ENCODE assay signal across 9 cellular contexts in the genomic region with DNA sequence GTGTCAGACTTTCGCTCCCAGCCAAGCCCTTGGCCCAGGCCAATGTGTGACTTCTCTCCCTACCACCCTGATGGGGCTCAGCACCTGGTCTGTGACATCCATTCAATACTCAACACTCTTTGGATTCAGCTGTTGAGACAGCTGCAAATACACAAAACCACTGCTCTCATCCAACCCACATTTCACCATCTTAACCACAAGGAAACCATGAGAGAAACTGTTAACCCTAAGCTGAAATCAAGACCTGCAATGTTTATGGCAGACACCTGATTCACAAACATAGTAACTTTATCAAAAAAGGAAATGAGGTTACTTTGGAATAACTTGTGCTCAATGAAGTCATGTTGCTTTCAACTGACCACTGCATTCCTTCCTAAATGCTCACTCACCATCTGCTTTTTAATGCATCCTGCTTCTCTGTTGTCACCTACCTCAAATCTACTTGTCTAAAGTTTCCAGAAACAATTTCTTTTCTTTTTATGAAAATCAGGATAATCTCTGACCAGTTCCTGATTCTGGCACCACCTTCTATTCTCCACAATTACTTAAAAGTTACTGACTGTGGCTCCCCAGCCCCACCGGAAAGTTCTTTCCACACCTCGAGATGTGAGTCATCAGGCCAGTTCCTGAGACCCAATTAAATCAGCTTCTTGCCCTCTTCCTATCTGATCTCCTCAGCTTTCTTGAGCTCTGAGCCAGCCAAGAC.
DNase-seq lines count a peak whose midpoint lies in the region; ATAC-seq and TF ChIP-seq lines count a peak whose summit lies in the region.
"Had no signal": no experiment of that assay in that cellular context is flagged by ENCODE, and none has a peak within 500 bp of the region (broad histone marks: within the 10 kb centered on the region; RNA-seq: fewer than 3 reads in every experiment).

No MANE protein-coding gene starts in this region.

- no TSS peak for BruUV-seq in Panc1 (replicated peaks; lab: Mats Ljungman, UMichigan)

- POLR2A ChIA-PET in Panc1 (lab: Charles Lee) (no interaction called here), HEK293T (lab: Yijun Ruan, JAX) (no interaction called here)

- TF ChIP-seq CTCF in Panc1 (IDR thresholded peaks at IDR 0.05) (no peak), fibroblast of pulmonary artery (IDR thresholded peaks at IDR 0.05; ENCODE audit: low read length, missing control alignments) (no peak)

- ATAC-seq in Panc1 (no peak; the same call in 1 of the 2 replicates), HG03457 (IDR thresholded peaks at IDR 0.05; ENCODE audit: unreplicated experiment) (no peak)

- intact Hi-C loops in Panc1 (cut with micrococcal nuclease; ENCODE audit: unreplicated experiment), result loop anchor here (10.0 kb wide), 1 partner anchor 93 kb away; no protein-coding TSS in a partner anchor

- no peaks in the 10 kb centered on the region for H3K79me2 ChIP-seq in Karpas-422 (ENCODE audit: low read length)

- H3K9ac ChIP-seq in Karpas-422 (ENCODE audit: low read length), result no peak overlapping the region

- H3K4me3 ChIP-seq in Panc1 (ENCODE audit: low read depth in 2 of 2, low read length in 2 of 2) (no peak overlapping the region), fibroblast of pulmonary artery (replicated peaks; ENCODE audit: low read depth, low read length) (no peak overlapping the region), Karpas-422 (ENCODE audit: low read length) (no peak overlapping the region)
- H3K4me3 ChIP-seq: thoracic aorta had no signal

- no peak overlapping the region for H2AFZ ChIP-seq in Karpas-422 (ENCODE audit: low read length)

- DNase-seq in Caki2 (ENCODE audit: low read depth) (peak; percentile 69), H4 (ENCODE audit: low spot score) (peak; percentile 93), Panc1 (ENCODE audit: low read depth, low spot score) (peak; percentile 52), fibroblast of pulmonary artery (ENCODE audit: low read depth) (peak; percentile 65), HEK293T (ENCODE audit: extremely low spot score) (no peak), Karpas-422 (no peak), NCI-H187 (lab: John Stamatoyannopoulos, UW) (no peak)

- H3K27me3 ChIP-seq in Panc1 (ENCODE audit: control insufficient read depth, insufficient read depth, low read length), result no peaks in the 10 kb centered on the region
- no peaks in the 10 kb centered on the region for H3K27me3 ChIP-seq in Karpas-422 (ENCODE audit: low read length)

- no peak overlapping the region for H3K4me2 ChIP-seq in Karpas-422 (ENCODE audit: low read depth, low read length, poor library complexity, severe bottlenecking)

- H3K27ac ChIP-seq in Panc1 (ENCODE audit: low read length) (no peak overlapping the region), Karpas-422 (ENCODE audit: low read length) (no peak overlapping the region)
- H3K27ac ChIP-seq: thoracic aorta had no signal

- in situ Hi-C loops in Caki2 (cut with HindIII; ENCODE audit: low pct_unique_long_range_greater_than_20kb, low sequenced_read_pairs), result no loop called here
- in situ Hi-C loops in Panc1 (cut with HindIII; ENCODE audit: low pct_unique_long_range_greater_than_20kb, low sequenced_read_pairs), result no loop called here

- CTCF ChIA-PET in Panc1 (lab: Charles Lee), result interaction anchor here (1.8 kb wide), 1 partner anchor 34 kb away, joined by 4 read pairs; no protein-coding TSS in a partner anchor
- CTCF ChIA-PET in HEK293T (lab: Yijun Ruan, JAX), result interaction anchor here (0.7 kb wide), 1 partner anchor 99 kb away, joined by 3 read pairs; no protein-coding TSS in a partner anchor

- H3K9me2 ChIP-seq in Karpas-422 (replicated peaks; ENCODE audit: insufficient read depth, low read length), result no peaks in the 10 kb centered on the region

- no peaks in the 10 kb centered on the region for H3K9me3 ChIP-seq in Panc1 (ENCODE audit: control insufficient read depth, insufficient read depth, low read depth, low read length)
- H3K9me3 ChIP-seq in Karpas-422 (ENCODE audit: low read length), result no peaks in the 10 kb centered on the region
- H3K9me3 ChIP-seq: thoracic aorta had no signal

- H4K20me1 ChIP-seq in Karpas-422 (ENCODE audit: insufficient read depth, low read depth, low read length), result no peaks in the 10 kb centered on the region

- H3K36me3 ChIP-seq in Panc1 (ENCODE audit: control insufficient read depth, insufficient read depth, low read length) (no peaks in the 10 kb centered on the region), Karpas-422 (ENCODE audit: insufficient read depth, low read length) (no peaks in the 10 kb centered on the region)
- H3K36me3 ChIP-seq: thoracic aorta had no signal

- 0 out of 2 replicates have a peak, but pooled peaks cover 5% of the 10 kb centered on the region for H3K4me1 ChIP-seq in Panc1 (ENCODE audit: control insufficient read depth, insufficient read depth, low read length)
- H3K4me1 ChIP-seq in Karpas-422 (ENCODE audit: low read length), result no peaks in the 10 kb centered on the region

TF ChIP-seq in HEK293T, 16 proteins besides CTCF, POLR2A, EP300 and RAD21:
- TF ChIP-seq SUZ12 (IDR thresholded peaks at IDR 0.05), result no peak

Comparison
In these comparisons a context has a peak if more than half of its experiments do, and no peak if none do; other contexts are left out.
1. DNase-seq: peak in Caki2 (single experiment), H4 (single experiment), Panc1 (single experiment) and fibroblast of pulmonary artery (single experiment); none in HEK293T (single experiment), Karpas-422 (single experiment) and NCI-H187 (0 of 2).